In the genomic region with DNA sequence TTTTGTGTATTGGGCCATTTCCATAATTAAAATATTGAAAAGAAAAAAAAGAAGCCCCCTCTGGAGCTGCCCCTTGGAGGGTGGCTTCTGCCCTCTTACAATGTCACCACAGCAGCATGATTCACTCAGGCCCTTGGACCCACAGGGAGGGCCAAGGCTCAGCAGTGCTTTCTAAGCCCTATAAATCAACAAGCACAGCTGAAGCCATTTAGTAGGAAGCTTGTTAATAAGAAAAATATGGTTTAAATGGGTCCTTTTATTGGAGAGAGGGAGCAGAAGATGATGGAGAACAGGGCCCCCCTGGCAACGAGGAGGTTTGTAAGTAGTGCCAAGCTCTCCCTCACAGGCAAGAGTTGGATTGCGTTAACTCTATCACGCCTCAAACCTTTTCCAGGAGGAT, we compare ENCODE assay signal across 1 cellular context.
TF ChIP-seq lines count a peak whose summit lies in the region.

No MANE protein-coding gene starts in this region.

TF ChIP-seq in SK-N-SH treated with all-trans-retinoic acid at 6 μM for 48 hours, 23 proteins besides CTCF, POLR2A, EP300 and RAD21 (continued from another document):
- no peak for TF ChIP-seq OSR1 (CRISPR knock-in tag; IDR thresholded peaks at IDR 0.05)
- TF ChIP-seq, protein P1, sequence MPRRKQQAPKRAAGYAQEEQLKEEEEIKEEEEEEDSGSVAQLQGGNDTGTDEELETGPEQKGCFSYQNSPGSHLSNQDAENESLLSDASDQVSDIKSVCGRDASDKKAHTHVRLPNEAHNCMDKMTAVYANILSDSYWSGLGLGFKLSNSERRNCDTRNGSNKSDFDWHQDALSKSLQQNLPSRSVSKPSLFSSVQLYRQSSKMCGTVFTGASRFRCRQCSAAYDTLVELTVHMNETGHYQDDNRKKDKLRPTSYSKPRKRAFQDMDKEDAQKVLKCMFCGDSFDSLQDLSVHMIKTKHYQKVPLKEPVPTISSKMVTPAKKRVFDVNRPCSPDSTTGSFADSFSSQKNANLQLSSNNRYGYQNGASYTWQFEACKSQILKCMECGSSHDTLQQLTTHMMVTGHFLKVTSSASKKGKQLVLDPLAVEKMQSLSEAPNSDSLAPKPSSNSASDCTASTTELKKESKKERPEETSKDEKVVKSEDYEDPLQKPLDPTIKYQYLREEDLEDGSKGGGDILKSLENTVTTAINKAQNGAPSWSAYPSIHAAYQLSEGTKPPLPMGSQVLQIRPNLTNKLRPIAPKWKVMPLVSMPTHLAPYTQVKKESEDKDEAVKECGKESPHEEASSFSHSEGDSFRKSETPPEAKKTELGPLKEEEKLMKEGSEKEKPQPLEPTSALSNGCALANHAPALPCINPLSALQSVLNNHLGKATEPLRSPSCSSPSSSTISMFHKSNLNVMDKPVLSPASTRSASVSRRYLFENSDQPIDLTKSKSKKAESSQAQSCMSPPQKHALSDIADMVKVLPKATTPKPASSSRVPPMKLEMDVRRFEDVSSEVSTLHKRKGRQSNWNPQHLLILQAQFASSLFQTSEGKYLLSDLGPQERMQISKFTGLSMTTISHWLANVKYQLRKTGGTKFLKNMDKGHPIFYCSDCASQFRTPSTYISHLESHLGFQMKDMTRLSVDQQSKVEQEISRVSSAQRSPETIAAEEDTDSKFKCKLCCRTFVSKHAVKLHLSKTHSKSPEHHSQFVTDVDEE (CRISPR knock-in tag; IDR thresholded peaks at IDR 0.05), result no peak
